19 cellular contexts compared by ENCODE assay signal in the genomic region with DNA sequence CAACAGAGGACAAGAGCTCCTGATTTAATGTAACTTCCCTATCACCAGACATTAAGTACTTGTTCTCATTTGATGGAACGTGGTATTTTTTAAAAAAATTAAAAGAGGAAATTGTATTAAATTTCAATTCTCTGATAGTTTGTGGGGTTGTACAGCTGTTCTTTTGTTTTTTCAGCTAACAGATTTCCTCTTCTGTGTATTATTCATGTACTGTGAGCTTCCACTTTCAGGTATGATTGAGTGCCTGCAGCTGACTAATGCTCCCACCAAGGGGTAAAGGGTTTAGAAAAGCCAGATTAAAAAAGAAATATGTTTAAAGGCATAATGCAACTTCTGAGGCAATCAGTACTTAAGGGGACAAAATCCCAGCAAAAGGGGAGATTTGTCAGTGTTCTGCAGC.
"Had no signal": no experiment of that assay in that cellular context is flagged by ENCODE, and none has a peak within 500 bp of the region (broad histone marks: within the 10 kb centered on the region; RNA-seq: fewer than 3 reads in every experiment).

No MANE protein-coding gene starts in this region.

- H3K27ac Mint-ChIP-seq: activated naive CD8-positive, alpha-beta T cell treated with anti-CD3 and anti-CD28 coated beads for 36 hours; effector memory CD8-positive, alpha-beta T cell; naive thymus-derived CD8-positive, alpha-beta T cell; stimulated activated memory B cell treated with anti-CD40 and anti-IgM and Interleukin-4, amounts not matched to agents 10 μg/mL and 1 μg/mL and 100 μg/mL, for 72 hours had no signal

- ATAC-seq: effector memory CD8-positive, alpha-beta T cell; left cardiac atrium; naive thymus-derived CD8-positive, alpha-beta T cell; right cardiac atrium; stimulated activated memory B cell treated with anti-CD40 and anti-IgM and Interleukin-4, amounts not matched to agents 10 μg/mL and 1 μg/mL and 100 μg/mL, for 72 hours had no signal

- H3K9me3 Mint-ChIP-seq: activated naive CD8-positive, alpha-beta T cell treated with anti-CD3 and anti-CD28 coated beads for 36 hours; effector memory CD8-positive, alpha-beta T cell; naive thymus-derived CD8-positive, alpha-beta T cell; stimulated activated memory B cell treated with anti-CD40 and anti-IgM and Interleukin-4, amounts not matched to agents 10 μg/mL and 1 μg/mL and 100 μg/mL, for 72 hours had no signal

- H3K27me3 Mint-ChIP-seq: effector memory CD8-positive, alpha-beta T cell; stimulated activated memory B cell treated with anti-CD40 and anti-IgM and Interleukin-4, amounts not matched to agents 10 μg/mL and 1 μg/mL and 100 μg/mL, for 72 hours had no signal

- H3K4me1 Mint-ChIP-seq: activated naive CD8-positive, alpha-beta T cell treated with anti-CD3 and anti-CD28 coated beads for 36 hours; naive thymus-derived CD8-positive, alpha-beta T cell; stimulated activated memory B cell treated with anti-CD40 and anti-IgM and Interleukin-4, amounts not matched to agents 10 μg/mL and 1 μg/mL and 100 μg/mL, for 72 hours had no signal

- H3K4me3 Mint-ChIP-seq: activated naive CD8-positive, alpha-beta T cell treated with anti-CD3 and anti-CD28 coated beads for 36 hours; effector memory CD8-positive, alpha-beta T cell; naive thymus-derived CD8-positive, alpha-beta T cell; stimulated activated memory B cell treated with anti-CD40 and anti-IgM and Interleukin-4, amounts not matched to agents 10 μg/mL and 1 μg/mL and 100 μg/mL, for 72 hours had no signal

- DNase-seq: activated CD4-positive, alpha-beta T cell treated with anti-CD3 and anti-CD28 coated beads, Interleukin-2, amount 50 U/mL, for 1 hour; activated CD4-positive, CD25-positive, alpha-beta regulatory T cell; activated gamma-delta T cell; activated naive CD8-positive, alpha-beta T cell treated with anti-CD3 and anti-CD28 coated beads for 36 hours; activated T-cell treated with anti-CD3 and anti-CD28 coated beads, Interleukin-2, amount 50 U/mL, for 1 hour; aorta; caudate nucleus; cortex of kidney; effector memory CD8-positive, alpha-beta T cell; erythroblast; left cardiac atrium; naive thymus-derived CD8-positive, alpha-beta T cell; right cardiac atrium; spleen; stimulated activated CD4-positive, alpha-beta T cell treated with anti-CD3 and anti-CD28 coated beads, Interleukin-1b, Interleukin-23, amount 100 ng/mL, for 48 hours; substantia nigra; T-helper 2 cell; trophoblast cell had no signal

- H3K36me3 Mint-ChIP-seq: activated naive CD8-positive, alpha-beta T cell treated with anti-CD3 and anti-CD28 coated beads for 36 hours; naive thymus-derived CD8-positive, alpha-beta T cell; stimulated activated memory B cell treated with anti-CD40 and anti-IgM and Interleukin-4, amounts not matched to agents 10 μg/mL and 1 μg/mL and 100 μg/mL, for 72 hours had no signal
